In the genomic region with DNA sequence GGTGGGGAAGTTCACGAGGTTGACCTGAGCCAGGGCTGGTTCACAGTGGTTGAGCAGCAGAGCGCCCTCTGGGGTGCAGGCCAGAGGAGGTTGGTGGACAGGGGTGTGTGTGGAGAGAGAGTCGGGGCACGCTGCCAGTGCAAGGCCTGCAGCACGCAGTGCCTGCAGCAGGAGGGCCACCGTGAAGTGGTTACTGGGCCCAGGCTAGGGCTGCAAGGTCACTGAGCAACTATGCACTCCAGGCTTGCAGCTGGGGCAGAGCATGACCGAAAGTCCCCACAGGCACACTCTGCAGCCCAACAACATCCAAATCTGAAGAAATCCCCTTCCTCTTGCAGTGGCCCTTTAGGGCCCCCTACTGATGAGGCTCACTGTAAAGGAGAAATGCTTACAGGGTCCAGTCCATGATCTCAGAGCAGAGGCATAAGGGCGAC, we compare ENCODE assay signal across 1 cellular context.
TF ChIP-seq lines count a peak whose summit lies in the region.

No MANE protein-coding gene starts in this region.

TF ChIP-seq in HepG2, 621 proteins besides CTCF, POLR2A, EP300 and RAD21 (continued from another document and continues in another):
- TF ChIP-seq, protein P1, sequence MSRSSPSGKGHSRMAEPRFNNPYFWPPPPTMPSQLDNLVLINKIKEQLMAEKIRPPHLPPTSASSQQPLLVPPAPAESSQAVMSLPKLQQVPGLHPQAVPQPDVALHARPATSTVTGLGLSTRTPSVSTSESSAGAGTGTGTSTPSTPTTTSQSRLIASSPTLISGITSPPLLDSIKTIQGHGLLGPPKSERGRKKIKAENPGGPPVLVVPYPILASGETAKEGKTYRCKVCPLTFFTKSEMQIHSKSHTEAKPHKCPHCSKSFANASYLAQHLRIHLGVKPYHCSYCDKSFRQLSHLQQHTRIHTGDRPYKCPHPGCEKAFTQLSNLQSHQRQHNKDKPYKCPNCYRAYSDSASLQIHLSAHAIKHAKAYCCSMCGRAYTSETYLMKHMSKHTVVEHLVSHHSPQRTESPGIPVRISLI (CRISPR knock-in tag; IDR thresholded peaks at IDR 0.05; ENCODE audit: borderline replicate concordance), result 0 out of 2 replicates have a peak, but pooled peaks have one; percentile 11
- TF ChIP-seq GATAD2A (CRISPR knock-in tag; IDR thresholded peaks at IDR 0.05) (0 out of 2 replicates have a peak, but pooled peaks have one; percentile 37), ZBTB38 (CRISPR knock-in tag; IDR thresholded peaks at IDR 0.05) (peak; percentile 67; the same call in 1 of the 2 replicates), ZNF180 (CRISPR knock-in tag; IDR thresholded peaks at IDR 0.05; ENCODE audit: borderline replicate concordance, low read depth) (no peak), ZNF224 (CRISPR knock-in tag; IDR thresholded peaks at IDR 0.05) (no peak), ZNF451 (CRISPR knock-in tag; IDR thresholded peaks at IDR 0.05) (peak; percentile 50; the same call in 1 of the 2 replicates), HIVEP1 (CRISPR knock-in tag; IDR thresholded peaks at IDR 0.05) (peak; percentile 66; the same call in 1 of the 2 replicates), SAFB2 (CRISPR knock-in tag; IDR thresholded peaks at IDR 0.05; ENCODE audit: borderline replicate concordance, low read depth) (no peak), ZNF569 (CRISPR knock-in tag; IDR thresholded peaks at IDR 0.05; ENCODE audit: borderline replicate concordance) (no peak), FOXK1 (CRISPR knock-in tag; IDR thresholded peaks at IDR 0.05; ENCODE audit: borderline replicate concordance, low read depth) (no peak), ZMYM2 (CRISPR knock-in tag; IDR thresholded peaks at IDR 0.05) (no peak), NKX3-1 (CRISPR knock-in tag; IDR thresholded peaks at IDR 0.05) (no peak), U2AF1 (optimal IDR thresholded peaks at IDR 0.05; ENCODE audit: low read depth, low read length) (no peak), ZNF703 (CRISPR knock-in tag; IDR thresholded peaks at IDR 0.05; ENCODE audit: borderline replicate concordance) (no peak), MEIS2 (CRISPR knock-in tag; IDR thresholded peaks at IDR 0.05) (no peak), KDM2A (CRISPR knock-in tag; IDR thresholded peaks at IDR 0.05; ENCODE audit: borderline replicate concordance, low read depth) (0 out of 2 replicates have a peak, but pooled peaks have one; percentile 46), HNF4G (IDR thresholded peaks at IDR 0.05; ENCODE audit: borderline replicate concordance, low read depth, low read length) (no peak), HNF4G (CRISPR knock-in tag; IDR thresholded peaks at IDR 0.05; ENCODE audit: borderline replicate concordance, low read depth) (no peak), RFX3 (CRISPR knock-in tag; IDR thresholded peaks at IDR 0.05) (no peak), ZNF883 (CRISPR knock-in tag; IDR thresholded peaks at IDR 0.05; ENCODE audit: not compliant biosample characterization) (peak; percentile 27), SSRP1 (CRISPR knock-in tag; IDR thresholded peaks at IDR 0.05) (no peak), JUN (CRISPR knock-in tag; IDR thresholded peaks at IDR 0.05) (no peak), HNRNPUL1 (IDR thresholded peaks at IDR 0.05; ENCODE audit: low read depth, low read length) (no peak), ELF4 (CRISPR knock-in tag; IDR thresholded peaks at IDR 0.05; ENCODE audit: borderline replicate concordance) (no peak), ZC3H4 (CRISPR knock-in tag; IDR thresholded peaks at IDR 0.05; ENCODE audit: borderline replicate concordance) (no peak), ZNF24 (IDR thresholded peaks at IDR 0.05) (no peak), IRF2 (CRISPR knock-in tag; IDR thresholded peaks at IDR 0.05) (0 out of 2 replicates have a peak, but pooled peaks have one; percentile 15), CBX5 (CRISPR knock-in tag; IDR thresholded peaks at IDR 0.05; ENCODE audit: borderline replicate concordance) (no peak), ZNF674 (CRISPR knock-in tag; IDR thresholded peaks at IDR 0.05; ENCODE audit: low read depth) (no peak), REPIN1 (CRISPR knock-in tag; IDR thresholded peaks at IDR 0.05; ENCODE audit: borderline replicate concordance, low read depth) (no peak), ZNF383 (CRISPR knock-in tag; IDR thresholded peaks at IDR 0.05; ENCODE audit: borderline replicate concordance) (no peak), SRY (CRISPR knock-in tag; IDR thresholded peaks at IDR 0.05) (no peak), KLF6 (CRISPR knock-in tag; IDR thresholded peaks at IDR 0.05) (no peak), PAWR (CRISPR knock-in tag; IDR thresholded peaks at IDR 0.05; ENCODE audit: borderline replicate concordance) (0 out of 2 replicates have a peak, but pooled peaks have one; percentile 39), MED13 (CRISPR knock-in tag; IDR thresholded peaks at IDR 0.05) (no peak), ZNF546 (CRISPR knock-in tag; conservative IDR thresholded peaks at IDR 0.05) (no peak)
- TF ChIP-seq, protein P2, sequence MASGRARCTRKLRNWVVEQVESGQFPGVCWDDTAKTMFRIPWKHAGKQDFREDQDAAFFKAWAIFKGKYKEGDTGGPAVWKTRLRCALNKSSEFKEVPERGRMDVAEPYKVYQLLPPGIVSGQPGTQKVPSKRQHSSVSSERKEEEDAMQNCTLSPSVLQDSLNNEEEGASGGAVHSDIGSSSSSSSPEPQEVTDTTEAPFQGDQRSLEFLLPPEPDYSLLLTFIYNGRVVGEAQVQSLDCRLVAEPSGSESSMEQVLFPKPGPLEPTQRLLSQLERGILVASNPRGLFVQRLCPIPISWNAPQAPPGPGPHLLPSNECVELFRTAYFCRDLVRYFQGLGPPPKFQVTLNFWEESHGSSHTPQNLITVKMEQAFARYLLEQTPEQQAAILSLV (CRISPR knock-in tag; IDR thresholded peaks at IDR 0.05; ENCODE audit: borderline replicate concordance), result no peak
- TF ChIP-seq, protein P3, sequence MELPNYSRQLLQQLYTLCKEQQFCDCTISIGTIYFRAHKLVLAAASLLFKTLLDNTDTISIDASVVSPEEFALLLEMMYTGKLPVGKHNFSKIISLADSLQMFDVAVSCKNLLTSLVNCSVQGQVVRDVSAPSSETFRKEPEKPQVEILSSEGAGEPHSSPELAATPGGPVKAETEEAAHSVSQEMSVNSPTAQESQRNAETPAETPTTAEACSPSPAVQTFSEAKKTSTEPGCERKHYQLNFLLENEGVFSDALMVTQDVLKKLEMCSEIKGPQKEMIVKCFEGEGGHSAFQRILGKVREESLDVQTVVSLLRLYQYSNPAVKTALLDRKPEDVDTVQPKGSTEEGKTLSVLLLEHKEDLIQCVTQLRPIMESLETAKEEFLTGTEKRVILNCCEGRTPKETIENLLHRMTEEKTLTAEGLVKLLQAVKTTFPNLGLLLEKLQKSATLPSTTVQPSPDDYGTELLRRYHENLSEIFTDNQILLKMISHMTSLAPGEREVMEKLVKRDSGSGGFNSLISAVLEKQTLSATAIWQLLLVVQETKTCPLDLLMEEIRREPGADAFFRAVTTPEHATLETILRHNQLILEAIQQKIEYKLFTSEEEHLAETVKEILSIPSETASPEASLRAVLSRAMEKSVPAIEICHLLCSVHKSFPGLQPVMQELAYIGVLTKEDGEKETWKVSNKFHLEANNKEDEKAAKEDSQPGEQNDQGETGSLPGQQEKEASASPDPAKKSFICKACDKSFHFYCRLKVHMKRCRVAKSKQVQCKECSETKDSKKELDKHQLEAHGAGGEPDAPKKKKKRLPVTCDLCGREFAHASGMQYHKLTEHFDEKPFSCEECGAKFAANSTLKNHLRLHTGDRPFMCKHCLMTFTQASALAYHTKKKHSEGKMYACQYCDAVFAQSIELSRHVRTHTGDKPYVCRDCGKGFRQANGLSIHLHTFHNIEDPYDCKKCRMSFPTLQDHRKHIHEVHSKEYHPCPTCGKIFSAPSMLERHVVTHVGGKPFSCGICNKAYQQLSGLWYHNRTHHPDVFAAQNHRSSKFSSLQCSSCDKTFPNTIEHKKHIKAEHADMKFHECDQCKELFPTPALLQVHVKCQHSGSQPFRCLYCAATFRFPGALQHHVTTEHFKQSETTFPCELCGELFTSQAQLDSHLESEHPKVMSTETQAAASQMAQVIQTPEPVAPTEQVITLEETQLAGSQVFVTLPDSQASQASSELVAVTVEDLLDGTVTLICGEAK (IDR thresholded peaks at IDR 0.05), result no peak
- TF ChIP-seq, protein P3 (CRISPR knock-in tag; IDR thresholded peaks at IDR 0.05), result no peak
- TF ChIP-seq, protein P4, sequence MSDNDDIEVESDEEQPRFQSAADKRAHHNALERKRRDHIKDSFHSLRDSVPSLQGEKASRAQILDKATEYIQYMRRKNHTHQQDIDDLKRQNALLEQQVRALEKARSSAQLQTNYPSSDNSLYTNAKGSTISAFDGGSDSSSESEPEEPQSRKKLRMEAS (IDR thresholded peaks at IDR 0.05), result peak; percentile 62
- TF ChIP-seq, protein P5, sequence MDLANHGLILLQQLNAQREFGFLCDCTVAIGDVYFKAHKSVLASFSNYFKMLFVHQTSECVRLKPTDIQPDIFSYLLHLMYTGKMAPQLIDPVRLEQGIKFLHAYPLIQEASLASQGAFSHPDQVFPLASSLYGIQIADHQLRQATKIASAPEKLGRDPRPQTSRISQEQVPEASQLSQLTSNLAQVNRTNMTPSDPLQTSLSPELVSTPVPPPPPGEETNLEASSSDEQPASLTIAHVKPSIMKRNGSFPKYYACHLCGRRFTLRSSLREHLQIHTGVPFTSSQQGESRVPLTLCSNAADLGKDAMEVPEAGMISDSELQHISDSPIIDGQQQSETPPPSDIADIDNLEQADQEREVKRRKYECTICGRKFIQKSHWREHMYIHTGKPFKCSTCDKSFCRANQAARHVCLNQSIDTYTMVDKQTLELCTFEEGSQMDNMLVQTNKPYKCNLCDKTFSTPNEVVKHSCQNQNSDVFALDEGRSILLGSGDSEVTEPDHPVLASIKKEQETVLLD (CRISPR knock-in tag; IDR thresholded peaks at IDR 0.05; ENCODE audit: low read depth), result no peak
- TF ChIP-seq, protein P6, sequence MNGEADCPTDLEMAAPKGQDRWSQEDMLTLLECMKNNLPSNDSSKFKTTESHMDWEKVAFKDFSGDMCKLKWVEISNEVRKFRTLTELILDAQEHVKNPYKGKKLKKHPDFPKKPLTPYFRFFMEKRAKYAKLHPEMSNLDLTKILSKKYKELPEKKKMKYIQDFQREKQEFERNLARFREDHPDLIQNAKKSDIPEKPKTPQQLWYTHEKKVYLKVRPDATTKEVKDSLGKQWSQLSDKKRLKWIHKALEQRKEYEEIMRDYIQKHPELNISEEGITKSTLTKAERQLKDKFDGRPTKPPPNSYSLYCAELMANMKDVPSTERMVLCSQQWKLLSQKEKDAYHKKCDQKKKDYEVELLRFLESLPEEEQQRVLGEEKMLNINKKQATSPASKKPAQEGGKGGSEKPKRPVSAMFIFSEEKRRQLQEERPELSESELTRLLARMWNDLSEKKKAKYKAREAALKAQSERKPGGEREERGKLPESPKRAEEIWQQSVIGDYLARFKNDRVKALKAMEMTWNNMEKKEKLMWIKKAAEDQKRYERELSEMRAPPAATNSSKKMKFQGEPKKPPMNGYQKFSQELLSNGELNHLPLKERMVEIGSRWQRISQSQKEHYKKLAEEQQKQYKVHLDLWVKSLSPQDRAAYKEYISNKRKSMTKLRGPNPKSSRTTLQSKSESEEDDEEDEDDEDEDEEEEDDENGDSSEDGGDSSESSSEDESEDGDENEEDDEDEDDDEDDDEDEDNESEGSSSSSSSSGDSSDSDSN (CRISPR knock-in tag; IDR thresholded peaks at IDR 0.05), result peak; percentile 60
- TF ChIP-seq, protein P7, sequence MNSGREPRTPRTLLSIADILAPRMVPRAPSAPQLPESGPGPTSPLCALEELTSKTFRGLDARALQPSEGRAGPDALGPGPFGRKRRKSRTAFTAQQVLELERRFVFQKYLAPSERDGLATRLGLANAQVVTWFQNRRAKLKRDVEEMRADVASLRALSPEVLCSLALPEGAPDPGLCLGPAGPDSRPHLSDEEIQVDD (CRISPR knock-in tag; IDR thresholded peaks at IDR 0.05; ENCODE audit: borderline replicate concordance), result no peak
- TF ChIP-seq, protein P8, sequence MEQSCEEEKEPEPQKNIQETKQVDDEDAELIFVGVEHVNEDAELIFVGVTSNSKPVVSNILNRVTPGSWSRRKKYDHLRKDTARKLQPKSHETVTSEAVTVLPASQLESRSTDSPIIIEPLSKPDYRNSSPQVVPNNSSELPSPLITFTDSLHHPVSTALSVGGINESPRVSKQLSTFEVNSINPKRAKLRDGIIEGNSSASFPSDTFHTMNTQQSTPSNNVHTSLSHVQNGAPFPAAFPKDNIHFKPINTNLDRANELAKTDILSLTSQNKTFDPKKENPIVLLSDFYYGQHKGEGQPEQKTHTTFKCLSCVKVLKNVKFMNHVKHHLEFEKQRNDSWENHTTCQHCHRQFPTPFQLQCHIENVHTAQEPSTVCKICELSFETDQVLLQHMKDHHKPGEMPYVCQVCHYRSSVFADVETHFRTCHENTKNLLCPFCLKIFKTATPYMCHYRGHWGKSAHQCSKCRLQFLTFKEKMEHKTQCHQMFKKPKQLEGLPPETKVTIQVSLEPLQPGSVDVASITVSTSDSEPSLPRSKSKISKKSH (CRISPR knock-in tag; IDR thresholded peaks at IDR 0.05; ENCODE audit: borderline replicate concordance), result peak; percentile 56; the same call in 1 of the 2 replicates
- TF ChIP-seq, protein P9, sequence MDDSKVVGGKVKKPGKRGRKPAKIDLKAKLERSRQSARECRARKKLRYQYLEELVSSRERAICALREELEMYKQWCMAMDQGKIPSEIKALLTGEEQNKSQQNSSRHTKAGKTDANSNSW (CRISPR knock-in tag; IDR thresholded peaks at IDR 0.05; ENCODE audit: borderline replicate concordance), result no peak
